ENCODE assay signal across 25 cellular contexts in genomic region chr5:157137691-157138090, GRCh38. TPM values are rescaled to one million over a fixed set of nuclear protein-coding genes. Genes with fewer than 3 reads are reported as not detected.
"Had no signal": no experiment of that assay in that cellular context is flagged by ENCODE, and none has a peak within 500 bp of the region (broad histone marks: within the 10 kb centered on the region; RNA-seq: fewer than 3 reads in every experiment).

No MANE protein-coding gene starts in this region.

- H3K9me3 ChIP-seq: upper lobe of left lung had no signal

- H3K27me3 Mint-ChIP-seq: activated CD8-positive, alpha-beta memory T cell treated with anti-CD3 and anti-CD28 coated beads, Interleukin-2, amount 10 ng/mL, durations not matched to agents 7 days and 5 days; activated naive CD8-positive, alpha-beta T cell treated with anti-CD3 and anti-CD28 coated beads, Interleukin-2, amount 10 ng/mL, durations not matched to agents 7 days and 5 days; T-cell had no signal

- ATAC-seq: activated CD8-positive, alpha-beta memory T cell treated with anti-CD3 and anti-CD28 coated beads, Interleukin-2, amount 10 ng/mL, durations not matched to agents 7 days and 5 days; activated T-cell treated with anti-CD3 and anti-CD28 coated beads, Interleukin-2, amount 50 U/mL, for 4 hours; left ventricle myocardium superior; natural killer cell; T-cell had no signal

- H3K4me3 Mint-ChIP-seq: activated CD8-positive, alpha-beta memory T cell treated with anti-CD3 and anti-CD28 coated beads, Interleukin-2, amount 10 ng/mL, durations not matched to agents 7 days and 5 days; activated naive CD8-positive, alpha-beta T cell treated with anti-CD3 and anti-CD28 coated beads, Interleukin-2, amount 10 ng/mL, durations not matched to agents 7 days and 5 days; activated T-cell treated with anti-CD3 and anti-CD28 coated beads, Interleukin-2, amount 50 U/mL, for 4 hours; natural killer cell; T-cell had no signal

- H3K27ac ChIP-seq: SK-N-MC, upper lobe of left lung had no signal

- H3K9me3 Mint-ChIP-seq: activated T-cell treated with anti-CD3 and anti-CD28 coated beads, Interleukin-2, amount 50 U/mL, for 4 hours; natural killer cell; T-cell had no signal

- H3K27me3 ChIP-seq: upper lobe of left lung had no signal

- DNase-seq: activated CD4-positive, alpha-beta T cell treated with anti-CD3 and anti-CD28 coated beads, Interleukin-2, amount 50 U/mL, for 4 hours; activated CD4-positive, CD25-positive, alpha-beta regulatory T cell treated with anti-CD3 and anti-CD28 coated beads, Interleukin-2, amount 50 U/mL, for 72 hours; activated CD8-positive, alpha-beta memory T cell treated with anti-CD3 and anti-CD28 coated beads, Interleukin-2, amount 10 ng/mL, durations not matched to agents 7 days and 5 days; activated gamma-delta T cell treated with Interleukin-2 at 50 U/mL for 16 hours; activated naive CD8-positive, alpha-beta T cell treated with anti-CD3 and anti-CD28 coated beads, Interleukin-2, amount 10 ng/mL, durations not matched to agents 7 days and 5 days; activated T-cell treated with anti-CD3 and anti-CD28 coated beads, Interleukin-2, amount 50 U/mL, for 4 hours; aorta; glutamatergic neuron; hypothalamus; kidney glomerular epithelial cell; left ventricle myocardium superior; mesenchymal stem cell; natural killer cell; posterior cingulate gyrus; small intestine; stimulated activated CD4-positive, alpha-beta T cell treated with anti-CD3 and anti-CD28 coated beads, Interleukin-4, amount 100 ng/mL, for 4 hours; stimulated activated CD8-positive, alpha-beta memory T cell treated with anti-CD3 and anti-CD28 coated beads, Interleukin-4, amount 100 ng/mL, for 48 hours; stimulated activated naive CD4-positive, alpha-beta T cell treated with Interleukin-2 at 50 U/mL for 16 hours; substantia nigra; T-cell; T-helper 9 cell; upper lobe of left lung had no signal

- H3K27ac Mint-ChIP-seq: activated CD8-positive, alpha-beta memory T cell treated with anti-CD3 and anti-CD28 coated beads, Interleukin-2, amount 10 ng/mL, durations not matched to agents 7 days and 5 days; activated naive CD8-positive, alpha-beta T cell treated with anti-CD3 and anti-CD28 coated beads, Interleukin-2, amount 10 ng/mL, durations not matched to agents 7 days and 5 days had no signal

- H3K4me3 ChIP-seq: SK-N-MC, upper lobe of left lung had no signal

RNA-seq across cellular contexts. Expression of gene GARIN3, which starts 28.4 kb away (rescaled TPM):
- total RNA-seq: activated naive CD8-positive, alpha-beta T cell treated with anti-CD3 and anti-CD28 coated beads, Interleukin-2, amount 10 ng/mL, durations not matched to agents 7 days and 5 days; aorta; dermis microvascular lymphatic vessel endothelial cell; epithelial cell of proximal tubule; left ventricle myocardium superior; natural killer cell; T-cell; upper lobe of left lung had no signal

RNA-seq across cellular contexts. Expression of gene ITK, which starts 42.9 kb away (rescaled TPM):
- total RNA-seq: dermis microvascular lymphatic vessel endothelial cell, epithelial cell of proximal tubule had no signal
